In the genomic region with DNA sequence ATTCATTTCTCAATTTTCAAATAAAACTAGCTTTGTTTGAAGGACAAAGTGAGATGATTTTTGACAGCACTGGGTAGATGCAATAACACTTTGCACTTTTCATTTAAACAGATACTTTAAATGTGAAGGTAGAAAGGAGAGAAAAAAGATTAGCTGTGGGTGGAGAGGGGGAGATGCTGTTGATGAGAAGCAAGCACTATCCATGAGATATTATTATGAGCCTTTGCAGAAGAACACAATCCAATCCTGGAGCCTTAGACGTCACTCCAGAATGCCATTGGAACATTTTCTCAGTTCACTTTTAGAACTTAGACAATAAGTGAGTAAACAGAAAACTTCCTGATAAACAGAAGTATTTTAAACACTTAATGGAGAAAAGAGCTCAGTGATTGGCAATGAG, we compare ENCODE assay signal across 3 cellular contexts.
"Had no signal": no experiment of that assay in that cellular context is flagged by ENCODE, and none has a peak within 500 bp of the region (broad histone marks: within the 10 kb centered on the region; RNA-seq: fewer than 3 reads in every experiment).

No MANE protein-coding gene starts in this region.

- DNase-seq: GDM1, GF-D8 had no signal

- H3K4me3 ChIP-seq: GM12878 had no signal

- ATAC-seq: GM12878 had no signal
